20 cellular contexts compared by ENCODE assay signal in the genomic region with DNA sequence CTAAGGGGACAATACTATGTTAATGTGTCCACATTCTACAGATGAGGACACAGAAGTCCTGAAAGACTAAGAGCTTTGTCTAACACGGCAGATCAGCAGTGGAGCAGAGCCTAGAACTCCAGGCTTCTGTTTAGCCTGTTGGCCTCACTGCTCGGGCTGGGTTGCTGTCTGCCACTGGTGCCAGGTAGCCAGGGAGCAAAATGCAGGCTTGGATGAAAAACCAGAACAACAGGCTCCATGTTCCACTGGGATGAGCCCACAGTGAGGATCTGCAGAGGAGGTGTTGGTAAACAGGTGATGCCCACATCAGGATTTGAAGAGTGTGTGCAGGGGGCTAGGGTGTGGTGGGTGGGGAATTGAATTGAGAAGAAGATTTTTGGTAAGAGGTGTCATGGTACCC.
DNase-seq lines count a peak whose midpoint lies in the region; ATAC-seq and TF ChIP-seq lines count a peak whose summit lies in the region.
"Had no signal": no experiment of that assay in that cellular context is flagged by ENCODE, and none has a peak within 500 bp of the region (broad histone marks: within the 10 kb centered on the region; RNA-seq: fewer than 3 reads in every experiment).

No MANE protein-coding gene starts in this region.

- no peak overlapping the region for H3K4me3 ChIP-seq in mammary epithelial cell (replicated peaks in 1 of 3; ENCODE audit: insufficient read depth in 1 of 3, low read depth in 2 of 3, low read length in 3 of 3)
- H3K4me3 ChIP-seq in left lung = no peak overlapping the region
- H3K4me3 ChIP-seq: BLaER1, GM23248 had no signal

- H3K4me2 ChIP-seq in mammary epithelial cell (ENCODE audit: insufficient read depth, low read depth, low read length) = no peak overlapping the region
- H3K4me2 ChIP-seq: BLaER1 had no signal

- ATAC-seq in activated CD8-positive, alpha-beta T cell treated with anti-CD3 and anti-CD28 coated beads, Interleukin-2, amount 10 ng/mL, durations not matched to agents 7 days and 5 days = no peak
- ATAC-seq in activated CD8-positive, alpha-beta T cell treated with anti-CD3 and anti-CD28 coated beads for 36 hours = no peak
- no peak for ATAC-seq in left lung
- ATAC-seq: CD8-positive, alpha-beta T cell had no signal

- H3K27ac Mint-ChIP-seq in activated CD8-positive, alpha-beta T cell treated with anti-CD3 and anti-CD28 coated beads, Interleukin-2, amount 10 ng/mL, durations not matched to agents 7 days and 5 days = peak overlapping the region; percentile 11
- H3K27ac Mint-ChIP-seq in activated CD8-positive, alpha-beta T cell treated with anti-CD3 and anti-CD28 coated beads for 36 hours = no peak overlapping the region
- no peak overlapping the region for H3K27ac Mint-ChIP-seq in chondrocyte (ENCODE audit: unreplicated experiment)
- H3K27ac Mint-ChIP-seq in osteocyte (ENCODE audit: unreplicated experiment) = no peak overlapping the region
- H3K27ac Mint-ChIP-seq: B cell; CD4-positive, CD25-positive, alpha-beta regulatory T cell; CD8-positive, alpha-beta T cell had no signal

- CTCF ChIA-PET in activated CD8-positive, alpha-beta T cell treated with anti-CD3 and anti-CD28 coated beads, Interleukin-2, amount 10 ng/mL, durations not matched to agents 7 days and 5 days (lab: Charles Lee) = no interaction called here
- CTCF ChIA-PET in activated CD8-positive, alpha-beta T cell treated with anti-CD3 and anti-CD28 coated beads for 36 hours (lab: Charles Lee) = no interaction called here
- CTCF ChIA-PET in mammary epithelial cell (lab: Charles Lee; ENCODE audit: low non-redundant PET) = no interaction called here

- H3K9me3 Mint-ChIP-seq in activated CD8-positive, alpha-beta T cell treated with anti-CD3 and anti-CD28 coated beads, Interleukin-2, amount 10 ng/mL, durations not matched to agents 7 days and 5 days (ENCODE audit: insufficient read depth) = peaks cover 19% of the 10 kb centered on the region
- peaks cover 13% of the 10 kb centered on the region for H3K9me3 Mint-ChIP-seq in activated CD8-positive, alpha-beta T cell treated with anti-CD3 and anti-CD28 coated beads for 36 hours
- peaks cover 11% of the 10 kb centered on the region for H3K9me3 Mint-ChIP-seq in chondrocyte (ENCODE audit: low read depth)
- peaks cover 5% of the 10 kb centered on the region for H3K9me3 Mint-ChIP-seq in osteocyte (ENCODE audit: unreplicated experiment)

- TF ChIP-seq CTCF in activated CD8-positive, alpha-beta T cell treated with anti-CD3 and anti-CD28 coated beads for 36 hours (IDR thresholded peaks at IDR 0.05) = no peak
- TF ChIP-seq CTCF in chondrocyte (IDR thresholded peaks at IDR 0.05) (no peak), osteocyte (IDR thresholded peaks at IDR 0.05) (no peak), mammary epithelial cell (conservative IDR thresholded peaks at IDR 0.05 in 1 of 2, IDR thresholded peaks at IDR 0.05 in 1 of 2; ENCODE audit: extremely low read depth in 1 of 2, insufficient read depth in 1 of 2, low read depth in 1 of 2, low read length in 2 of 2) (no peak), left lung (IDR thresholded peaks at IDR 0.05) (no peak)

- no peak overlapping the region for H3K9ac ChIP-seq in mammary epithelial cell (ENCODE audit: insufficient read depth, low read length)
- H3K9ac ChIP-seq: BLaER1, GM23248 had no signal

- DNase-seq in activated CD8-positive, alpha-beta T cell treated with anti-CD3 and anti-CD28 coated beads, Interleukin-2, amount 10 ng/mL, durations not matched to agents 7 days and 5 days = no peak
- no peak for DNase-seq in activated CD8-positive, alpha-beta T cell treated with anti-CD3 and anti-CD28 coated beads for 36 hours
- DNase-seq in chondrocyte (ENCODE audit: low spot score) (peak; percentile 42), osteocyte (ENCODE audit: extremely low spot score, unreplicated experiment) (peak; percentile 51), mammary epithelial cell (no peak), left lung (no peak), DMS79 (lab: John Stamatoyannopoulos, UW) (no peak)
- DNase-seq: Caco-2; CD4-positive, CD25-positive, alpha-beta regulatory T cell; CD8-positive, alpha-beta T cell; DMS153; EL; GDM1; GM23248; H7; HCEC 1CT had no signal

- no peaks in the 10 kb centered on the region for H3K27me3 ChIP-seq in mammary epithelial cell (ENCODE audit: insufficient read depth, low read length)
- H3K27me3 ChIP-seq in left lung = no peaks in the 10 kb centered on the region
- H3K27me3 ChIP-seq: BLaER1 had no signal

- H3K4me1 ChIP-seq in mammary epithelial cell (ENCODE audit: insufficient read depth, low read length) (peaks cover 3% of the 10 kb centered on the region), left lung (no peaks in the 10 kb centered on the region)

- in situ Hi-C loops in mammary epithelial cell (cut with MboI; ENCODE audit: low sequenced_read_pairs in 2 of 2) = no loop called here

- H3K27ac ChIP-seq in mammary epithelial cell (ENCODE audit: insufficient read depth, low read depth, low read length) (no peak overlapping the region), left lung (no peak overlapping the region)
- H3K27ac ChIP-seq: 22Rv1, BLaER1, C4-2B, GM23248 had no signal

- H3K36me3 Mint-ChIP-seq in activated CD8-positive, alpha-beta T cell treated with anti-CD3 and anti-CD28 coated beads, Interleukin-2, amount 10 ng/mL, durations not matched to agents 7 days and 5 days (ENCODE audit: low read depth) = peaks cover 2% of the 10 kb centered on the region
- peaks cover 4% of the 10 kb centered on the region for H3K36me3 Mint-ChIP-seq in activated CD8-positive, alpha-beta T cell treated with anti-CD3 and anti-CD28 coated beads for 36 hours (ENCODE audit: low read depth)
- peaks cover 1% of the 10 kb centered on the region for H3K36me3 Mint-ChIP-seq in chondrocyte (ENCODE audit: low read depth)
- no peaks in the 10 kb centered on the region for H3K36me3 Mint-ChIP-seq in osteocyte (ENCODE audit: unreplicated experiment)

- no peak overlapping the region for H3K4me3 Mint-ChIP-seq in activated CD8-positive, alpha-beta T cell treated with anti-CD3 and anti-CD28 coated beads, Interleukin-2, amount 10 ng/mL, durations not matched to agents 7 days and 5 days
- H3K4me3 Mint-ChIP-seq in activated CD8-positive, alpha-beta T cell treated with anti-CD3 and anti-CD28 coated beads for 36 hours = no peak overlapping the region
- H3K4me3 Mint-ChIP-seq in chondrocyte (ENCODE audit: unreplicated experiment) (no peak overlapping the region), osteocyte (ENCODE audit: unreplicated experiment) (no peak overlapping the region)
- H3K4me3 Mint-ChIP-seq: B cell; CD4-positive, CD25-positive, alpha-beta regulatory T cell; CD8-positive, alpha-beta T cell had no signal

- no peaks in the 10 kb centered on the region for H3K79me2 ChIP-seq in mammary epithelial cell (ENCODE audit: insufficient read depth, low read length)

- H3K4me1 Mint-ChIP-seq in activated CD8-positive, alpha-beta T cell treated with anti-CD3 and anti-CD28 coated beads, Interleukin-2, amount 10 ng/mL, durations not matched to agents 7 days and 5 days (ENCODE audit: low read depth) = no peaks in the 10 kb centered on the region
- no peaks in the 10 kb centered on the region for H3K4me1 Mint-ChIP-seq in activated CD8-positive, alpha-beta T cell treated with anti-CD3 and anti-CD28 coated beads for 36 hours (ENCODE audit: low read depth)
- H3K4me1 Mint-ChIP-seq in chondrocyte (ENCODE audit: low read depth) = peaks cover 3% of the 10 kb centered on the region
- no peaks in the 10 kb centered on the region for H3K4me1 Mint-ChIP-seq in osteocyte (ENCODE audit: unreplicated experiment)
- H3K4me1 Mint-ChIP-seq: CD4-positive, CD25-positive, alpha-beta regulatory T cell had no signal

- intact Hi-C loops in activated CD8-positive, alpha-beta T cell treated with anti-CD3 and anti-CD28 coated beads for 36 hours (cut with micrococcal nuclease) = no loop called here
- intact Hi-C loops in mammary epithelial cell (cut with micrococcal nuclease) = no loop called here
- intact Hi-C loops in left lung (cut with DNase I) = no loop called here

- POLR2A ChIA-PET in activated CD8-positive, alpha-beta T cell treated with anti-CD3 and anti-CD28 coated beads, Interleukin-2, amount 10 ng/mL, durations not matched to agents 7 days and 5 days (lab: Charles Lee) = no interaction called here
- POLR2A ChIA-PET in activated CD8-positive, alpha-beta T cell treated with anti-CD3 and anti-CD28 coated beads for 36 hours (lab: Charles Lee) = no interaction called here

- BruUV-seq in mammary epithelial cell (replicated peaks; lab: Mats Ljungman, UMichigan) = no TSS peak

- H3K36me3 ChIP-seq in mammary epithelial cell (ENCODE audit: insufficient read depth, low read length) = no peaks in the 10 kb centered on the region
- no peaks in the 10 kb centered on the region for H3K36me3 ChIP-seq in left lung
- H3K36me3 ChIP-seq: BLaER1 had no signal

- WGBS in mammary epithelial cell (ENCODE audit: low coverage, missing lambda C conversion rate) = 67% methylated on average over 2 of the region's 2 CpGs

- peaks cover 7% of the 10 kb centered on the region for H3K27me3 Mint-ChIP-seq in activated CD8-positive, alpha-beta T cell treated with anti-CD3 and anti-CD28 coated beads, Interleukin-2, amount 10 ng/mL, durations not matched to agents 7 days and 5 days (ENCODE audit: low read depth)
- H3K27me3 Mint-ChIP-seq in activated CD8-positive, alpha-beta T cell treated with anti-CD3 and anti-CD28 coated beads for 36 hours = peaks cover 5% of the 10 kb centered on the region
- H3K27me3 Mint-ChIP-seq in chondrocyte (ENCODE audit: low read depth) (peaks cover 12% of the 10 kb centered on the region), osteocyte (ENCODE audit: unreplicated experiment) (no peaks in the 10 kb centered on the region)
- H3K27me3 Mint-ChIP-seq: CD4-positive, CD25-positive, alpha-beta regulatory T cell had no signal

- H4K20me1 ChIP-seq in mammary epithelial cell (ENCODE audit: insufficient read depth, low read length) = no peaks in the 10 kb centered on the region
- H4K20me1 ChIP-seq: BLaER1 had no signal

- dilution Hi-C loops in mammary epithelial cell (cut with HindIII; ENCODE audit: low sequenced_read_pairs) = no loop called here

- no peak overlapping the region for H2AFZ ChIP-seq in mammary epithelial cell (ENCODE audit: low read depth, low read length)
- H2AFZ ChIP-seq: GM23248 had no signal

- H3K9me3 ChIP-seq in mammary epithelial cell (replicated peaks; ENCODE audit: insufficient read depth, low read length) (no peaks in the 10 kb centered on the region), left lung (peaks cover 0 to 22% of the 10 kb centered on the region in 2 donors)

Comparison
In these comparisons a context has a peak if more than half of its experiments do, and no peak if none do; other contexts are left out.
1. DNase-seq: peak in chondrocyte (single experiment) and osteocyte (single experiment); none in activated CD8-positive, alpha-beta T cell treated with anti-CD3 and anti-CD28 coated beads, Interleukin-2, amount 10 ng/mL, durations not matched to agents 7 days and 5 days (single experiment), activated CD8-positive, alpha-beta T cell treated with anti-CD3 and anti-CD28 coated beads for 36 hours (single experiment), mammary epithelial cell (single experiment), left lung (0 of 2) and DMS79 (single experiment).